Comparison of ENCODE assay signal across 19 cellular contexts in genomic region chrX:137748827-137749226, GRCh38.
A peak's percentile ranks its signal among the peaks of the same experiment; 100 is the strongest.
DNase-seq lines count a peak whose midpoint lies in the region; ATAC-seq and TF ChIP-seq lines count a peak whose summit lies in the region.
"Had no signal": no experiment of that assay in that cellular context is flagged by ENCODE, and none has a peak within 500 bp of the region (broad histone marks: within the 10 kb centered on the region; RNA-seq: fewer than 3 reads in every experiment).

No MANE protein-coding gene starts in this region.

- CTCF ChIA-PET in WTC11 (lab: Charles Lee) = interaction anchor here (1.0 to 2.4 kb wide), 4 partner anchors 168 to 320 kb away, joined by 3 to 7 read pairs (median 4); no protein-coding TSS in a partner anchor

- H3K9ac ChIP-seq in neural progenitor cell = no peak overlapping the region

- H3K4me1 Mint-ChIP-seq in GM23338 (peaks cover 53% of the 10 kb centered on the region), WTC11 (peaks cover 71% of the 10 kb centered on the region), neural progenitor cell (peaks cover 86% of the 10 kb centered on the region)
- H3K4me1 Mint-ChIP-seq: B cell had no signal

- H3K27me3 Mint-ChIP-seq in GM23338 (ENCODE audit: insufficient read depth, low read depth, poor library complexity) = peaks cover 1% of the 10 kb centered on the region
- H3K27me3 Mint-ChIP-seq in WTC11 (ENCODE audit: low read depth) = no peaks in the 10 kb centered on the region
- no peaks in the 10 kb centered on the region for H3K27me3 Mint-ChIP-seq in neural progenitor cell (ENCODE audit: insufficient read depth, low read depth)
- H3K27me3 Mint-ChIP-seq: B cell; CD4-positive, alpha-beta T cell had no signal

- H3K27ac ChIP-seq in GM23338 (ENCODE audit: low read depth) (peak overlapping the region; percentile 79), neural progenitor cell (peak overlapping the region; percentile 83)
- H3K27ac ChIP-seq: HL-60 had no signal

- peak overlapping the region; percentile 56 for H3K27ac Mint-ChIP-seq in GM23338
- peak overlapping the region; percentile 87 for H3K27ac Mint-ChIP-seq in WTC11
- peak overlapping the region; percentile 95 for H3K27ac Mint-ChIP-seq in neural progenitor cell
- H3K27ac Mint-ChIP-seq: B cell; CD4-positive, alpha-beta T cell; T-helper 1 cell treated with Interleukin-12 subunit alpha and Interleukin-12 subunit beta and Interleukin-4 antibody, amounts not matched to agents 30 μg/mL and 1 μg/mL, for 36 hours had no signal

- no peaks in the 10 kb centered on the region for H3K36me3 Mint-ChIP-seq in GM23338 (ENCODE audit: low read depth)
- H3K36me3 Mint-ChIP-seq in WTC11 = no peaks in the 10 kb centered on the region
- H3K36me3 Mint-ChIP-seq in neural progenitor cell = no peaks in the 10 kb centered on the region

- POLR2A ChIA-PET in WTC11 (lab: Charles Lee) = no interaction called here

- H3K9me3 Mint-ChIP-seq in GM23338 = no peaks in the 10 kb centered on the region
- H3K9me3 Mint-ChIP-seq in WTC11 = no peaks in the 10 kb centered on the region
- no peaks in the 10 kb centered on the region for H3K9me3 Mint-ChIP-seq in neural progenitor cell
- H3K9me3 Mint-ChIP-seq: CD4-positive, alpha-beta T cell; T-helper 1 cell treated with Interleukin-12 subunit alpha and Interleukin-12 subunit beta and Interleukin-4 antibody, amounts not matched to agents 30 μg/mL and 1 μg/mL, for 36 hours had no signal

- ATAC-seq in GM23338 = peak; percentile 55
- peak; percentile 43 for ATAC-seq in WTC11
- no peak for ATAC-seq in GM18517 (IDR thresholded peaks at IDR 0.05; ENCODE audit: unreplicated experiment)

- H3K4me3 ChIP-seq in GM23338 (0 out of 2 replicates have a peak overlapping the region, but pooled peaks have one; percentile 21), neural progenitor cell (peak overlapping the region; percentile 21)

- H3K79me2 ChIP-seq in GM23338 (replicated peaks; ENCODE audit: insufficient read depth) (no peaks in the 10 kb centered on the region), neural progenitor cell (ENCODE audit: low read depth) (no peaks in the 10 kb centered on the region)

- H3K4me1 ChIP-seq in GM23338 (ENCODE audit: insufficient read depth) (peaks cover 50% of the 10 kb centered on the region), neural progenitor cell (peaks cover 64% of the 10 kb centered on the region)

- H2AFZ ChIP-seq in GM23338 = no peak overlapping the region
- H2AFZ ChIP-seq in neural progenitor cell (replicated peaks) = no peak overlapping the region

- TF ChIP-seq CTCF in GM23338 (conservative IDR thresholded peaks at IDR 0.05; ENCODE audit: low read depth in 2 of 2) (no peak), WTC11 (IDR thresholded peaks at IDR 0.05) (no peak), neural progenitor cell (IDR thresholded peaks at IDR 0.05) (no peak)

- H3F3A ChIP-seq in GM23338 (replicated peaks; ENCODE audit: low read depth) (no peaks in the 10 kb centered on the region), neural progenitor cell (ENCODE audit: low read depth) (peaks cover 60% of the 10 kb centered on the region)

- no peak overlapping the region for H3K4me3 Mint-ChIP-seq in GM23338
- H3K4me3 Mint-ChIP-seq in WTC11 = no peak overlapping the region
- peak overlapping the region; percentile 79 for H3K4me3 Mint-ChIP-seq in neural progenitor cell
- H3K4me3 Mint-ChIP-seq: B cell; CD4-positive, alpha-beta T cell; T-helper 1 cell treated with Interleukin-12 subunit alpha and Interleukin-12 subunit beta and Interleukin-4 antibody, amounts not matched to agents 30 μg/mL and 1 μg/mL, for 36 hours had no signal

- no peaks in the 10 kb centered on the region for H4K20me1 ChIP-seq in GM23338 (replicated peaks; ENCODE audit: insufficient read depth)
- no peaks in the 10 kb centered on the region for H4K20me1 ChIP-seq in neural progenitor cell (ENCODE audit: low read depth)

- H3K4me2 ChIP-seq in GM23338 = peak overlapping the region; percentile 69; the same call in 1 of the 2 replicates
- peak overlapping the region; percentile 75 for H3K4me2 ChIP-seq in neural progenitor cell

- no peaks in the 10 kb centered on the region for H3K36me3 ChIP-seq in GM23338 (ENCODE audit: insufficient read depth)
- H3K36me3 ChIP-seq in neural progenitor cell = no peaks in the 10 kb centered on the region

- H3K27me3 ChIP-seq in GM23338 (ENCODE audit: insufficient read depth) (no peaks in the 10 kb centered on the region), neural progenitor cell (no peaks in the 10 kb centered on the region)

- DNase-seq in GM23338 (ENCODE audit: low spot score) (no peak), NCI-H146 (lab: John Stamatoyannopoulos, UW) (peak; percentile 93), WTC11 (ENCODE audit: low spot score) (no peak), neural progenitor cell (ENCODE audit: low spot score) (peak; percentile 51), GF-D8 (lab: John Stamatoyannopoulos, UW) (no peak)
- no peak for DNase-seq in activated effector memory CD4-positive, alpha-beta T cell treated with Interleukin-2 at 50 U/mL for 16 hours
- no peak for DNase-seq in activated effector memory CD4-positive, alpha-beta T cell treated with anti-CD3 and anti-CD28 coated beads, Interleukin-2, amount 50 U/mL, for 16 hours
- DNase-seq: Calu3; CD4-positive, alpha-beta T cell; EL; KG1; NCI-H1105; NCI-H2081 treated with DMSO at 0.1 percent for 48 hours; NCI-H69; SHP77 treated with DMSO at 0.1 percent for 48 hours had no signal

- no peaks in the 10 kb centered on the region; the same call in 1 of the 2 replicates for H3K9me2 ChIP-seq in GM23338 (ENCODE audit: insufficient read depth)

- H3K9me3 ChIP-seq in neural progenitor cell (ENCODE audit: low read depth) = no peaks in the 10 kb centered on the region

TF ChIP-seq in GM23338, 12 proteins besides CTCF, POLR2A, EP300 and RAD21 (continues in another document):
- TF ChIP-seq NANOG (IDR thresholded peaks at IDR 0.05; ENCODE audit: borderline replicate concordance) (no peak), ZNF331 (CRISPR knock-in tag; IDR thresholded peaks at IDR 0.05; ENCODE audit: low read depth) (no peak), JUNB (IDR thresholded peaks at IDR 0.05; ENCODE audit: unreplicated experiment) (no peak)
- TF ChIP-seq, protein P1, sequence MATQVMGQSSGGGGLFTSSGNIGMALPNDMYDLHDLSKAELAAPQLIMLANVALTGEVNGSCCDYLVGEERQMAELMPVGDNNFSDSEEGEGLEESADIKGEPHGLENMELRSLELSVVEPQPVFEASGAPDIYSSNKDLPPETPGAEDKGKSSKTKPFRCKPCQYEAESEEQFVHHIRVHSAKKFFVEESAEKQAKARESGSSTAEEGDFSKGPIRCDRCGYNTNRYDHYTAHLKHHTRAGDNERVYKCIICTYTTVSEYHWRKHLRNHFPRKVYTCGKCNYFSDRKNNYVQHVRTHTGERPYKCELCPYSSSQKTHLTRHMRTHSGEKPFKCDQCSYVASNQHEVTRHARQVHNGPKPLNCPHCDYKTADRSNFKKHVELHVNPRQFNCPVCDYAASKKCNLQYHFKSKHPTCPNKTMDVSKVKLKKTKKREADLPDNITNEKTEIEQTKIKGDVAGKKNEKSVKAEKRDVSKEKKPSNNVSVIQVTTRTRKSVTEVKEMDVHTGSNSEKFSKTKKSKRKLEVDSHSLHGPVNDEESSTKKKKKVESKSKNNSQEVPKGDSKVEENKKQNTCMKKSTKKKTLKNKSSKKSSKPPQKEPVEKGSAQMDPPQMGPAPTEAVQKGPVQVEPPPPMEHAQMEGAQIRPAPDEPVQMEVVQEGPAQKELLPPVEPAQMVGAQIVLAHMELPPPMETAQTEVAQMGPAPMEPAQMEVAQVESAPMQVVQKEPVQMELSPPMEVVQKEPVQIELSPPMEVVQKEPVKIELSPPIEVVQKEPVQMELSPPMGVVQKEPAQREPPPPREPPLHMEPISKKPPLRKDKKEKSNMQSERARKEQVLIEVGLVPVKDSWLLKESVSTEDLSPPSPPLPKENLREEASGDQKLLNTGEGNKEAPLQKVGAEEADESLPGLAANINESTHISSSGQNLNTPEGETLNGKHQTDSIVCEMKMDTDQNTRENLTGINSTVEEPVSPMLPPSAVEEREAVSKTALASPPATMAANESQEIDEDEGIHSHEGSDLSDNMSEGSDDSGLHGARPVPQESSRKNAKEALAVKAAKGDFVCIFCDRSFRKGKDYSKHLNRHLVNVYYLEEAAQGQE (IDR thresholded peaks at IDR 0.05; ENCODE audit: unreplicated experiment) = no peak

TF ChIP-seq in WTC11, 78 proteins besides CTCF, POLR2A, EP300 and RAD21 (continues in another document):
- TF ChIP-seq ZNF263 (CRISPR knock-in tag; IDR thresholded peaks at IDR 0.05; ENCODE audit: low read depth) (no peak), GTF2I (CRISPR knock-in tag; conservative IDR thresholded peaks at IDR 0.05) (no peak), AR (CRISPR knock-in tag; IDR thresholded peaks at IDR 0.05) (no peak), ZSCAN18 (CRISPR knock-in tag; IDR thresholded peaks at IDR 0.05) (no peak), CREM (CRISPR knock-in tag; IDR thresholded peaks at IDR 0.05) (no peak)

Comparison
In these comparisons a context has a peak if more than half of its experiments do, and no peak if none do; other contexts are left out.
1. DNase-seq: peak in NCI-H146 (single experiment) and neural progenitor cell (single experiment); none in GM23338 (single experiment), WTC11 (single experiment), activated effector memory CD4-positive, alpha-beta T cell treated with Interleukin-2 at 50 U/mL for 16 hours (single experiment), GF-D8 (single experiment) and activated effector memory CD4-positive, alpha-beta T cell treated with anti-CD3 and anti-CD28 coated beads, Interleukin-2, amount 50 U/mL, for 16 hours (single experiment).
2. Peak in every context shown above with its lines, with median percentiles within 50 percentile points of each other: H3K27ac Mint-ChIP-seq.